In the genomic region with DNA sequence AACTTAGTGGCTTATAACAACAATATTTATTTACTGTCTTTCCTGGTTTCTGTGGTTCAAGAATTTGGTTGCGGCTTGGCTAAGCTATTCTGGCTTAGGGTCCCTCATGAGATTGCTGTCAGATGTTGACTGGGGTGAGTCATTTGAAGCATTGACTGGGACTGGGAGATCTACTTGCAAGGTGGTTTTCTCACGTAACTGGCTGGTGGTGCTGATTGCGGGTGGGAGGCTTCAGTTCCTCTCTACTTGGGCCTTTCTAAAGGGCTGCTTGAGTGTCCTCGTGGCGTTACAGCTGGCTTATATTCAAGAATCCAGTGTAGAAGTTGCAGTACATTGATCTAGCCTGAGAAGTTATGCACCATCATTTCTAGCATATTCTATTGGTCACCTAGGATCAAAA, we compare ENCODE assay signal across 29 cellular contexts.
"Had no signal": no experiment of that assay in that cellular context is flagged by ENCODE, and none has a peak within 500 bp of the region (broad histone marks: within the 10 kb centered on the region; RNA-seq: fewer than 3 reads in every experiment).

No MANE protein-coding gene starts in this region.

- H3K79me2 ChIP-seq: hepatocyte had no signal

- H3K27ac ChIP-seq: colonic mucosa, epithelial cell of prostate, gastrocnemius medialis, heart left ventricle, hepatocyte, left lung, pancreas, right lobe of liver, thoracic aorta, tibial nerve, upper lobe of left lung had no signal

- H3K9me3 ChIP-seq: colonic mucosa, gastrocnemius medialis, left lung, pancreas, right lobe of liver, thoracic aorta, tibial nerve, upper lobe of left lung had no signal

- FAIRE-seq: pancreas, small intestine, urothelium cell line had no signal

- H3K27me3 ChIP-seq: colonic mucosa, gastrocnemius medialis, heart left ventricle, hepatocyte, left lung, pancreas, right lobe of liver, tibial nerve, upper lobe of left lung had no signal

- H3K36me3 ChIP-seq: colonic mucosa, gastrocnemius medialis, heart left ventricle, left lung, pancreas, right lobe of liver, thoracic aorta, tibial nerve, upper lobe of left lung had no signal

- H3K4me1 ChIP-seq: colonic mucosa, gastrocnemius medialis, heart left ventricle, left lung, pancreas, right lobe of liver, tibial nerve, upper lobe of left lung had no signal

- H3K27me3 Mint-ChIP-seq: dendritic cell treated with granulocyte-macrophage colony-stimulating factor and Interleukin-4, amounts not matched to agents 40 ng/mL and 50 ng/mL, for 4 days; naive thymus-derived CD8-positive, alpha-beta T cell; stimulated activated naive B cell treated with anti-CD40 and anti-IgM and Interleukin-4, amounts not matched to agents 10 μg/mL and 1 μg/mL and 100 μg/mL, for 72 hours; stimulated activated naive CD8-positive, alpha-beta T cell treated with anti-CD3 and anti-CD28 coated beads, Interleukin-15, Interleukin-2, amounts not matched to agents 100 ng/mL and 50 ng/mL, for 24 hours had no signal

- ATAC-seq: esophagus mucosa; gastrocnemius medialis; heart left ventricle; left cardiac atrium; left lung; naive thymus-derived CD8-positive, alpha-beta T cell; pancreas; right lobe of liver; stimulated activated naive B cell treated with anti-CD40 and anti-IgM and Interleukin-4, amounts not matched to agents 10 μg/mL and 1 μg/mL and 100 μg/mL, for 72 hours had no signal

- H3K4me1 Mint-ChIP-seq: naive thymus-derived CD8-positive, alpha-beta T cell; stimulated activated naive B cell treated with anti-CD40 and anti-IgM and Interleukin-4, amounts not matched to agents 10 μg/mL and 1 μg/mL and 100 μg/mL, for 72 hours had no signal

- H3K9me3 Mint-ChIP-seq: endodermal cell, nephron progenitor cell had no signal

- H2AFZ ChIP-seq: hepatocyte had no signal

- H3K4me2 ChIP-seq: hepatocyte had no signal

- H3K27ac Mint-ChIP-seq: dendritic cell treated with granulocyte-macrophage colony-stimulating factor and Interleukin-4, amounts not matched to agents 40 ng/mL and 50 ng/mL, for 4 days; endodermal cell; naive thymus-derived CD8-positive, alpha-beta T cell; nephron progenitor cell; stimulated activated naive B cell treated with anti-CD40 and anti-IgM and Interleukin-4, amounts not matched to agents 10 μg/mL and 1 μg/mL and 100 μg/mL, for 72 hours; stimulated activated naive CD8-positive, alpha-beta T cell treated with anti-CD3 and anti-CD28 coated beads, Interleukin-15, Interleukin-2, amounts not matched to agents 100 ng/mL and 50 ng/mL, for 24 hours had no signal

- H3K4me3 ChIP-seq: colonic mucosa, gastrocnemius medialis, heart left ventricle, hepatocyte, left lung, pancreas, right lobe of liver, thoracic aorta, tibial nerve, upper lobe of left lung had no signal

- H3K36me3 Mint-ChIP-seq: stimulated activated naive B cell treated with anti-CD40 and anti-IgM and Interleukin-4, amounts not matched to agents 10 μg/mL and 1 μg/mL and 100 μg/mL, for 72 hours had no signal

- H3K4me3 Mint-ChIP-seq: dendritic cell treated with granulocyte-macrophage colony-stimulating factor and Interleukin-4, amounts not matched to agents 40 ng/mL and 50 ng/mL, for 4 days; endodermal cell; naive thymus-derived CD8-positive, alpha-beta T cell; nephron progenitor cell; stimulated activated naive B cell treated with anti-CD40 and anti-IgM and Interleukin-4, amounts not matched to agents 10 μg/mL and 1 μg/mL and 100 μg/mL, for 72 hours; stimulated activated naive CD8-positive, alpha-beta T cell treated with anti-CD3 and anti-CD28 coated beads, Interleukin-15, Interleukin-2, amounts not matched to agents 100 ng/mL and 50 ng/mL, for 24 hours had no signal

- DNase-seq: colonic mucosa; effector CD8-positive, alpha-beta T cell; endodermal cell; foreskin fibroblast; gastrocnemius medialis; heart left ventricle; left cardiac atrium; left lung; mammary epithelial cell; mesendoderm; naive thymus-derived CD8-positive, alpha-beta T cell; nephron progenitor cell; occipital lobe; pancreas; retina; right lobe of liver; small intestine; stimulated activated CD4-positive, alpha-beta T cell treated with anti-CD3 and anti-CD28 coated beads, Interleukin-15, amount 100 ng/mL, for 24 hours; stimulated activated CD4-positive, alpha-beta T cell treated with anti-CD3 and anti-CD28 coated beads, Interleukin-2, amount 100 ng/mL, for 48 hours; stimulated activated naive B cell treated with anti-CD40 and anti-IgM and Interleukin-4, amounts not matched to agents 10 μg/mL and 1 μg/mL and 100 μg/mL, for 72 hours; upper lobe of left lung had no signal
